ENCODE assay signal across 1 cellular context in genomic region chr2:9205963-9206948, GRCh38.
TF ChIP-seq lines count a peak whose summit lies in the region.

Gene ASAP2, plus strand, starts transcription at chr2:9206812. Its CDS starts 293 bp downstream, at chr2:9207105.

TF ChIP-seq in K562, 482 proteins besides CTCF, POLR2A, EP300 and RAD21 (continued from another document and continues in another):
- peak; percentile 85 for TF ChIP-seq MYC (IDR thresholded peaks at IDR 0.05; ENCODE audit: low read depth, low read length)
- no peak for TF ChIP-seq MYC (CRISPR knock-in tag; IDR thresholded peaks at IDR 0.05; ENCODE audit: borderline replicate concordance, low read depth)
- peak; percentile 90 for TF ChIP-seq CXXC5 (CRISPR knock-in tag; IDR thresholded peaks at IDR 0.05)
- no peak for TF ChIP-seq NFE2L1 (tag; IDR thresholded peaks at IDR 0.05; ENCODE audit: borderline replicate concordance, low read depth)
- TF ChIP-seq GABPA (tag; conservative IDR thresholded peaks at IDR 0.05; ENCODE audit: low read depth) = peak; percentile 67
- TF ChIP-seq RHOXF2B (CRISPR knock-in tag; conservative IDR thresholded peaks at IDR 0.05) = no peak
- TF ChIP-seq KAT8 (IDR thresholded peaks at IDR 0.05; ENCODE audit: low read depth) = no peak
- TF ChIP-seq E2F5 (CRISPR knock-in tag; IDR thresholded peaks at IDR 0.05) = no peak
- TF ChIP-seq ZNF766 (CRISPR knock-in tag; conservative IDR thresholded peaks at IDR 0.05) = peak; percentile 20; the same call in 1 of the 2 replicates
- TF ChIP-seq, protein P1, sequence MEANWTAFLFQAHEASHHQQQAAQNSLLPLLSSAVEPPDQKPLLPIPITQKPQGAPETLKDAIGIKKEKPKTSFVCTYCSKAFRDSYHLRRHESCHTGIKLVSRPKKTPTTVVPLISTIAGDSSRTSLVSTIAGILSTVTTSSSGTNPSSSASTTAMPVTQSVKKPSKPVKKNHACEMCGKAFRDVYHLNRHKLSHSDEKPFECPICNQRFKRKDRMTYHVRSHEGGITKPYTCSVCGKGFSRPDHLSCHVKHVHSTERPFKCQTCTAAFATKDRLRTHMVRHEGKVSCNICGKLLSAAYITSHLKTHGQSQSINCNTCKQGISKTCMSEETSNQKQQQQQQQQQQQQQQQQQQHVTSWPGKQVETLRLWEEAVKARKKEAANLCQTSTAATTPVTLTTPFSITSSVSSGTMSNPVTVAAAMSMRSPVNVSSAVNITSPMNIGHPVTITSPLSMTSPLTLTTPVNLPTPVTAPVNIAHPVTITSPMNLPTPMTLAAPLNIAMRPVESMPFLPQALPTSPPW (CRISPR knock-in tag; IDR thresholded peaks at IDR 0.05) = peak; percentile 55
- TF ChIP-seq, protein P2, sequence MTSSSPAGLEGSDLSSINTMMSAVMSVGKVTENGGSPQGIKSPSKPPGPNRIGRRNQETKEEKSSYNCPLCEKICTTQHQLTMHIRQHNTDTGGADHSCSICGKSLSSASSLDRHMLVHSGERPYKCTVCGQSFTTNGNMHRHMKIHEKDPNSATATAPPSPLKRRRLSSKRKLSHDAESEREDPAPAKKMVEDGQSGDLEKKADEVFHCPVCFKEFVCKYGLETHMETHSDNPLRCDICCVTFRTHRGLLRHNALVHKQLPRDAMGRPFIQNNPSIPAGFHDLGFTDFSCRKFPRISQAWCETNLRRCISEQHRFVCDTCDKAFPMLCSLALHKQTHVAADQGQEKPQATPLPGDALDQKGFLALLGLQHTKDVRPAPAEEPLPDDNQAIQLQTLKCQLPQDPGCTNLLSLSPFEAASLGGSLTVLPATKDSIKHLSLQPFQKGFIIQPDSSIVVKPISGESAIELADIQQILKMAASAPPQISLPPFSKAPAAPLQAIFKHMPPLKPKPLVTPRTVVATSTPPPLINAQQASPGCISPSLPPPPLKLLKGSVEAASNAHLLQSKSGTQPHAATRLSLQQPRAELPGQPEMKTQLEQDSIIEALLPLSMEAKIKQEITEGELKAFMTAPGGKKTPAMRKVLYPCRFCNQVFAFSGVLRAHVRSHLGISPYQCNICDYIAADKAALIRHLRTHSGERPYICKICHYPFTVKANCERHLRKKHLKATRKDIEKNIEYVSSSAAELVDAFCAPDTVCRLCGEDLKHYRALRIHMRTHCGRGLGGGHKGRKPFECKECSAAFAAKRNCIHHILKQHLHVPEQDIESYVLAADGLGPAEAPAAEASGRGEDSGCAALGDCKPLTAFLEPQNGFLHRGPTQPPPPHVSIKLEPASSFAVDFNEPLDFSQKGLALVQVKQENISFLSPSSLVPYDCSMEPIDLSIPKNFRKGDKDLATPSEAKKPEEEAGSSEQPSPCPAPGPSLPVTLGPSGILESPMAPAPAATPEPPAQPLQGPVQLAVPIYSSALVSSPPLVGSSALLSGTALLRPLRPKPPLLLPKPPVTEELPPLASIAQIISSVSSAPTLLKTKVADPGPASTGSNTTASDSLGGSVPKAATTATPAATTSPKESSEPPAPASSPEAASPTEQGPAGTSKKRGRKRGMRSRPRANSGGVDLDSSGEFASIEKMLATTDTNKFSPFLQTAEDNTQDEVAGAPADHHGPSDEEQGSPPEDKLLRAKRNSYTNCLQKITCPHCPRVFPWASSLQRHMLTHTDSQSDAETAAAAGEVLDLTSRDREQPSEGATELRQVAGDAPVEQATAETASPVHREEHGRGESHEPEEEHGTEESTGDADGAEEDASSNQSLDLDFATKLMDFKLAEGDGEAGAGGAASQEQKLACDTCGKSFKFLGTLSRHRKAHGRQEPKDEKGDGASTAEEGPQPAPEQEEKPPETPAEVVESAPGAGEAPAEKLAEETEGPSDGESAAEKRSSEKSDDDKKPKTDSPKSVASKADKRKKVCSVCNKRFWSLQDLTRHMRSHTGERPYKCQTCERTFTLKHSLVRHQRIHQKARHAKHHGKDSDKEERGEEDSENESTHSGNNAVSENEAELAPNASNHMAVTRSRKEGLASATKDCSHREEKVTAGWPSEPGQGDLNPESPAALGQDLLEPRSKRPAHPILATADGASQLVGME (CRISPR knock-in tag; IDR thresholded peaks at IDR 0.05) = peak; percentile 73
- TF ChIP-seq LCOR (CRISPR knock-in tag; IDR thresholded peaks at IDR 0.05) = no peak
- TF ChIP-seq CHD1 (IDR thresholded peaks at IDR 0.05; ENCODE audit: low read length) = peak; percentile 35
- TF ChIP-seq TEAD2 (tag; IDR thresholded peaks at IDR 0.05) = no peak
- TF ChIP-seq NRF1 (conservative IDR thresholded peaks at IDR 0.05 in 1 of 2, IDR thresholded peaks at IDR 0.05 in 1 of 2) = peak; percentile 58 to 63
- peak; percentile 90 for TF ChIP-seq RB1 (IDR thresholded peaks at IDR 0.05; ENCODE audit: low read depth)
- TF ChIP-seq, protein P3, sequence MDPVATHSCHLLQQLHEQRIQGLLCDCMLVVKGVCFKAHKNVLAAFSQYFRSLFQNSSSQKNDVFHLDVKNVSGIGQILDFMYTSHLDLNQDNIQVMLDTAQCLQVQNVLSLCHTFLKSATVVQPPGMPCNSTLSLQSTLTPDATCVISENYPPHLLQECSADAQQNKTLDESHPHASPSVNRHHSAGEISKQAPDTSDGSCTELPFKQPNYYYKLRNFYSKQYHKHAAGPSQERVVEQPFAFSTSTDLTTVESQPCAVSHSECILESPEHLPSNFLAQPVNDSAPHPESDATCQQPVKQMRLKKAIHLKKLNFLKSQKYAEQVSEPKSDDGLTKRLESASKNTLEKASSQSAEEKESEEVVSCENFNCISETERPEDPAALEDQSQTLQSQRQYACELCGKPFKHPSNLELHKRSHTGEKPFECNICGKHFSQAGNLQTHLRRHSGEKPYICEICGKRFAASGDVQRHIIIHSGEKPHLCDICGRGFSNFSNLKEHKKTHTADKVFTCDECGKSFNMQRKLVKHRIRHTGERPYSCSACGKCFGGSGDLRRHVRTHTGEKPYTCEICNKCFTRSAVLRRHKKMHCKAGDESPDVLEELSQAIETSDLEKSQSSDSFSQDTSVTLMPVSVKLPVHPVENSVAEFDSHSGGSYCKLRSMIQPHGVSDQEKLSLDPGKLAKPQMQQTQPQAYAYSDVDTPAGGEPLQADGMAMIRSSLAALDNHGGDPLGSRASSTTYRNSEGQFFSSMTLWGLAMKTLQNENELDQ (CRISPR knock-in tag; IDR thresholded peaks at IDR 0.05; ENCODE audit: borderline replicate concordance) = no peak
- peak; percentile 43 for TF ChIP-seq JUND (IDR thresholded peaks at IDR 0.05; ENCODE audit: borderline replicate concordance, low read depth, low read length)
- TF ChIP-seq JUND (tag; IDR thresholded peaks at IDR 0.05; ENCODE audit: borderline replicate concordance, low read depth, low read length) = no peak
- no peak for TF ChIP-seq ZC3H8 (IDR thresholded peaks at IDR 0.05)
- no peak for TF ChIP-seq ZNF282 (CRISPR knock-in tag; IDR thresholded peaks at IDR 0.05)
- TF ChIP-seq ESRRA (IDR thresholded peaks at IDR 0.05; ENCODE audit: borderline replicate concordance, low read depth) = peak; percentile 59; the same call in 1 of the 2 replicates
- peak; percentile 52 to 84; a peak in 3 of 4 replicates for TF ChIP-seq NONO (IDR thresholded peaks at IDR 0.05; ENCODE audit: low read depth in 2 of 2, low read length in 1 of 2)
- TF ChIP-seq SMAD4 (CRISPR knock-in tag; conservative IDR thresholded peaks at IDR 0.05) = peak; percentile 92
- 0 out of 2 replicates have a peak, but pooled peaks have one; percentile 75 for TF ChIP-seq HNRNPL (IDR thresholded peaks at IDR 0.05; ENCODE audit: low read depth, low read length)
- no peak for TF ChIP-seq CHD4 (IDR thresholded peaks at IDR 0.05; ENCODE audit: insufficient read depth, insufficient replicate concordance, low read depth, low read length, poor library complexity, severe bottlenecking)
- TF ChIP-seq POLR2H (tag; IDR thresholded peaks at IDR 0.05; ENCODE audit: low read depth) = 0 out of 2 replicates have a peak, but pooled peaks have one; percentile 9
- peak in 1 of 3 experiments; percentile 78; a peak in 2 of 6 replicates for TF ChIP-seq ZBTB11 (CRISPR knock-in tag; IDR thresholded peaks at IDR 0.05)
- TF ChIP-seq NR4A1 (CRISPR knock-in tag; IDR thresholded peaks at IDR 0.05) = no peak
- TF ChIP-seq NR4A1 (tag; IDR thresholded peaks at IDR 0.05) = peak; percentile 39; the same call in 1 of the 2 replicates
- peak; percentile 29 for TF ChIP-seq TBP (optimal IDR thresholded peaks at IDR 0.05; ENCODE audit: low read depth, low read length)
- peak; percentile 41; the same call in 1 of the 2 replicates for TF ChIP-seq NFE2 (IDR thresholded peaks at IDR 0.05; ENCODE audit: low read depth)
- peak; percentile 62; the same call in 1 of the 2 replicates for TF ChIP-seq SAFB (IDR thresholded peaks at IDR 0.05; ENCODE audit: borderline replicate concordance, low read depth, low read length)
- TF ChIP-seq ZNF589 (CRISPR knock-in tag; IDR thresholded peaks at IDR 0.05; ENCODE audit: low read depth) = 0 out of 2 replicates have a peak, but pooled peaks have one; percentile 40
- TF ChIP-seq SOX6 (IDR thresholded peaks at IDR 0.05) = peak; percentile 57; the same call in 1 of the 2 replicates
- 0 out of 2 replicates have a peak, but pooled peaks have one; percentile 15 for TF ChIP-seq NFIC (IDR thresholded peaks at IDR 0.05)
- no peak for TF ChIP-seq ZNF407 (IDR thresholded peaks at IDR 0.05; ENCODE audit: low read depth)
